ENCODE assay signal across 8 cellular contexts in genomic region chr16:29620591-29620990, GRCh38. TPM values are rescaled to one million over a fixed set of nuclear protein-coding genes. Genes with fewer than 3 reads are reported as not detected.
DNase-seq lines count a peak whose midpoint lies in the region; ATAC-seq and TF ChIP-seq lines count a peak whose summit lies in the region.
"Not testable (repeated sequence)": the region's sequence is repeated elsewhere in the genome, so short reads cannot be mapped to it uniquely, and the experiment has no call there.

No MANE protein-coding gene starts in this region.

- H3K4me3 ChIP-seq in choroid plexus epithelial cell (ENCODE audit: low read depth, low read length); kidney epithelial cell (ENCODE audit: low read depth, low read length): not testable (repeated sequence)

- ATAC-seq in activated CD8-positive, alpha-beta T cell treated with anti-CD3 and anti-CD28 coated beads for 36 hours, result peak; percentile 77

- H3K4me1 Mint-ChIP-seq in activated CD8-positive, alpha-beta T cell treated with anti-CD3 and anti-CD28 coated beads for 36 hours (ENCODE audit: low read depth), result not testable (repeated sequence)

- not testable (repeated sequence) for H3K36me3 Mint-ChIP-seq in activated CD8-positive, alpha-beta T cell treated with anti-CD3 and anti-CD28 coated beads for 36 hours (ENCODE audit: low read depth)

- in situ Hi-C loops in KBM-7 (cut with MboI; ENCODE audit: low pct_unique_long_range_greater_than_20kb, low sequenced_read_pairs), result not testable (repeated sequence)

- not testable (repeated sequence) for H3K4me3 Mint-ChIP-seq in activated CD8-positive, alpha-beta T cell treated with anti-CD3 and anti-CD28 coated beads for 36 hours

- POLR2A ChIA-PET in activated CD8-positive, alpha-beta T cell treated with anti-CD3 and anti-CD28 coated beads for 36 hours (lab: Charles Lee), result not testable (repeated sequence)

- TF ChIP-seq CTCF in 22Rv1 (IDR thresholded peaks at IDR 0.05), result peak; percentile 27
- peak; percentile 23 for TF ChIP-seq CTCF in activated CD8-positive, alpha-beta T cell treated with anti-CD3 and anti-CD28 coated beads for 36 hours (IDR thresholded peaks at IDR 0.05)
- peak; percentile 21 for TF ChIP-seq CTCF in choroid plexus epithelial cell (conservative IDR thresholded peaks at IDR 0.05; ENCODE audit: low read depth, low read length)
- peak; percentile 14 for TF ChIP-seq CTCF in kidney epithelial cell (IDR thresholded peaks at IDR 0.05; ENCODE audit: insufficient read depth, low read length, poor library complexity, severe bottlenecking)

- not testable (repeated sequence) for H3K9me3 Mint-ChIP-seq in activated CD8-positive, alpha-beta T cell treated with anti-CD3 and anti-CD28 coated beads for 36 hours

- CTCF ChIA-PET in activated CD8-positive, alpha-beta T cell treated with anti-CD3 and anti-CD28 coated beads for 36 hours (lab: Charles Lee), result not testable (repeated sequence)

- intact Hi-C loops in activated CD8-positive, alpha-beta T cell treated with anti-CD3 and anti-CD28 coated beads for 36 hours (cut with micrococcal nuclease), result not testable (repeated sequence)

- DNase-seq in ELF-1 (ENCODE audit: low read depth, low spot score) (peak; percentile 20), KBM-7 (peak; percentile 53), RPMI8226 (peak; percentile 61)
- peak; percentile 73 for DNase-seq in activated CD8-positive, alpha-beta T cell treated with anti-CD3 and anti-CD28 coated beads for 36 hours
- DNase-seq in choroid plexus epithelial cell (ENCODE audit: low read depth); kidney epithelial cell (ENCODE audit: low read depth): not testable (repeated sequence)
- DNase-seq in stimulated activated CD4-positive, alpha-beta T cell treated with anti-CD3 and anti-CD28 coated beads, Interleukin-12 subunit alpha, Interleukin-12 subunit beta, amount 100 ng/mL, for 4 hours, result peak; percentile 31

- H3K27ac ChIP-seq in 22Rv1, result not testable (repeated sequence)

- not testable (repeated sequence) for H3K27ac Mint-ChIP-seq in activated CD8-positive, alpha-beta T cell treated with anti-CD3 and anti-CD28 coated beads for 36 hours

- H3K36me3 ChIP-seq in kidney epithelial cell (ENCODE audit: control insufficient read depth, insufficient read depth, low read length), result not testable (repeated sequence)

- not testable (repeated sequence) for H3K27me3 Mint-ChIP-seq in activated CD8-positive, alpha-beta T cell treated with anti-CD3 and anti-CD28 coated beads for 36 hours

- H3K27me3 ChIP-seq in kidney epithelial cell (ENCODE audit: control insufficient read depth, insufficient read depth, low read length), result not testable (repeated sequence)

RNA-seq across cellular contexts. Expression of gene SPN, which starts 42.5 kb away (rescaled TPM):
- 100 to 1,000 TPM; 110 to 119 TPM for total RNA-seq in activated CD8-positive, alpha-beta T cell treated with anti-CD3 and anti-CD28 coated beads for 36 hours
- total RNA-seq in kidney epithelial cell, result 0.27 and 1.0 TPM in 2 replicates

RNA-seq across cellular contexts. Expression of gene QPRT, which starts 58.4 kb away (rescaled TPM):
- 10 to 100 TPM in 1 of 2 experiments, 1 to 10 TPM in 1; 9.3 to 11.7 TPM for total RNA-seq in activated CD8-positive, alpha-beta T cell treated with anti-CD3 and anti-CD28 coated beads for 36 hours
- 47.9 and 60.3 TPM in 2 replicates for total RNA-seq in kidney epithelial cell

Comparison
In these comparisons a context has a peak if more than half of its experiments do, and no peak if none do; other contexts are left out.
1. RNA of gene SPN, which starts 42.5 kb away (total RNA-seq): 110 to 119 TPM in activated CD8-positive, alpha-beta T cell treated with anti-CD3 and anti-CD28 coated beads for 36 hours; 0.27 to 1.0 TPM in kidney epithelial cell; every median in the first group is over 10 times any median in the second.
2. Peak in every context shown above with its lines, with median percentiles within 50 percentile points of each other: CTCF ChIP-seq.